Comparison of ENCODE assay signal across 8 cellular contexts in the genomic region with DNA sequence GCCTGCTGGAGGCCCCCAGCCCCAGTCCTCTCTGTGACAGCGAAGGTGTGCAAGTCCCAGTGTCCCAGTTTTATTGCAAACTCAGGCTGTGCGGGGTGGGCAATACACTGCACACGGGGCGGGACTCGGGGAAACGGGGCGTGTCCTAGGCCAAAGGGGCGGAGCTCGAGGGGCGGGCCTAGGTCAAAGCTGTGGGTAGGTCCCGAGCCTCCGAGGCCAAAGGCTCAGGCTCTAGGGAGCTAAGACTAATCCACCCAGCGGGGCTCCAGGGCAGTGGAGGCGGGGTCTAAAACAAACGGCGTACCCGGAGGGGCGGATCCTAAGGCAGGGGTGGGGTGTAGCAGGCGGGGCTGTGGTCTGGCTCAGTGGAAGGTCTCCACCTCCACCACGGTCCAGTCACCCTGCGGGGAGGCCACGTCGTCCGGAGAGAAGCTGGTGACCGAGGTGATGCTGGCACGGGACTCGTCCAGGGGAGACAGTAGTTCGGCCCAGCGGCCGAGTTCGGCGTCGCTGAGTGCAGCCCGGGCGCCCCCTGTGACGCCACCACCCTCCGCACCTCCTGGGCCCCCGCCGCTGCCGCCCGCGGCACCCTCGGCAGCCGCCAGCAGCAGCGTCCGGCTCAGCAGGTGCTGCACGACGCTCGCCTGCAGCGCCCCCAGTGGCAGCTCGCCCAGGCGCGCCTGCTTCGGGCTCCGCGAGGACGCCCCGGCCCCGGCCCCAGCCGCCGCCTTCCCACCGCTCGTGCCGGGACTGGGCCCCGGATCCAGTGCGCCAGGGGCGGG. TPM values are rescaled to one million over a fixed set of nuclear protein-coding genes. Genes with fewer than 3 reads are reported as not detected.
DNase-seq lines count a peak whose midpoint lies in the region; ATAC-seq and TF ChIP-seq lines count a peak whose summit lies in the region.

No MANE protein-coding gene starts in this region.

- TF ChIP-seq CTCF in HFF-Myc (IDR thresholded peaks at IDR 0.05; ENCODE audit: low read depth, low read length, missing control alignments) (peak; percentile 41), NB4 (IDR thresholded peaks at IDR 0.05; ENCODE audit: low read depth, low read length) (peak; percentile 30), mucosa of descending colon (IDR thresholded peaks at IDR 0.05) (peak; percentile 86)

- H3K9me3 ChIP-seq in mucosa of descending colon = no peaks in the 10 kb centered on the region

- CTCF ChIA-PET in activated CD4-positive, alpha-beta memory T cell treated with anti-CD3 and anti-CD28 coated beads, Interleukin-2, amount 10 ng/mL, durations not matched to agents 7 days and 5 days (lab: Charles Lee) = interaction anchor here (0.6 to 2.5 kb wide), 25 partner anchors 8 to 503 kb away, joined by 3 to 26 read pairs (median 5); a partner anchor contains a TSS

- peak; percentile 50 for TF ChIP-seq POLR2A in NB4 (IDR thresholded peaks at IDR 0.05; ENCODE audit: extremely low read depth, insufficient read length)

- POLR2A ChIA-PET in activated CD4-positive, alpha-beta memory T cell treated with anti-CD3 and anti-CD28 coated beads, Interleukin-2, amount 10 ng/mL, durations not matched to agents 7 days and 5 days (lab: Charles Lee) = interaction anchor here (0.6 to 1.9 kb wide), 9 partner anchors 11 to 800 kb away, joined by 3 to 10 read pairs (median 3); a partner anchor contains a TSS

- peaks cover 44% of the 10 kb centered on the region for H3K4me1 Mint-ChIP-seq in activated CD4-positive, alpha-beta memory T cell treated with anti-CD3 and anti-CD28 coated beads, Interleukin-2, amount 10 ng/mL, durations not matched to agents 7 days and 5 days
- peaks cover 31 to 32% of the 10 kb centered on the region in 2 donors for H3K4me1 Mint-ChIP-seq in effector memory CD8-positive, alpha-beta T cell (ENCODE audit: low read depth in 2 of 2)

- ATAC-seq in effector memory CD8-positive, alpha-beta T cell (replicated peaks) = peak; percentile 80
- peak; percentile 78 for ATAC-seq in mucosa of descending colon

- H3K36me3 ChIP-seq in mucosa of descending colon (ENCODE audit: low read depth) = no peaks in the 10 kb centered on the region

- H3K27ac Mint-ChIP-seq in activated CD4-positive, alpha-beta memory T cell treated with anti-CD3 and anti-CD28 coated beads, Interleukin-2, amount 10 ng/mL, durations not matched to agents 7 days and 5 days = no peak overlapping the region
- H3K27ac Mint-ChIP-seq in effector memory CD8-positive, alpha-beta T cell = peak overlapping the region; percentile 38 to 76

- H3K4me1 ChIP-seq in mucosa of descending colon (ENCODE audit: low read depth) = peaks cover 27% of the 10 kb centered on the region

- peak overlapping the region; percentile 46; the same call in 1 of the 2 replicates for H3K4me3 ChIP-seq in GM08714 (ENCODE audit: low read length)
- peak overlapping the region; percentile 31 for H3K4me3 ChIP-seq in HFF-Myc (replicated peaks; ENCODE audit: low read depth, low read length)
- H3K4me3 ChIP-seq in NB4 (ENCODE audit: low read depth, low read length) = peak overlapping the region; percentile 55
- H3K4me3 ChIP-seq in mucosa of descending colon = no peak overlapping the region

- intact Hi-C loops in mucosa of descending colon (cut with DNase I, micrococcal nuclease) = no loop called here

- no peaks in the 10 kb centered on the region for H3K9me3 Mint-ChIP-seq in activated CD4-positive, alpha-beta memory T cell treated with anti-CD3 and anti-CD28 coated beads, Interleukin-2, amount 10 ng/mL, durations not matched to agents 7 days and 5 days
- no peaks in the 10 kb centered on the region for H3K9me3 Mint-ChIP-seq in effector memory CD8-positive, alpha-beta T cell

- no peaks in the 10 kb centered on the region for H3K36me3 Mint-ChIP-seq in activated CD4-positive, alpha-beta memory T cell treated with anti-CD3 and anti-CD28 coated beads, Interleukin-2, amount 10 ng/mL, durations not matched to agents 7 days and 5 days (ENCODE audit: low read depth)
- peaks cover 11% of the 10 kb centered on the region for H3K36me3 Mint-ChIP-seq in effector memory CD8-positive, alpha-beta T cell (ENCODE audit: insufficient read depth)

- no peak for DNase-seq in HFF-Myc (ENCODE audit: extremely low read depth, low read depth)
- DNase-seq in NB4 (ENCODE audit: low read depth) = peak; percentile 96
- DNase-seq in activated CD4-positive, alpha-beta memory T cell treated with anti-CD3 and anti-CD28 coated beads, Interleukin-2, amount 10 ng/mL, durations not matched to agents 7 days and 5 days = peak; percentile 82
- peak; percentile 83 to 89 (median 89) for DNase-seq in effector memory CD8-positive, alpha-beta T cell
- peak; percentile 77 to 87 (median 87) for DNase-seq in mucosa of descending colon
- DNase-seq in stimulated activated CD8-positive, alpha-beta memory T cell treated with anti-CD3 and anti-CD28 coated beads, Interleukin-4, amount 100 ng/mL, for 1 hour (ENCODE audit: low read depth in 2 of 2, low spot score in 1 of 2) = peak; percentile 50 to 67
- DNase-seq in NCI-H2107 treated with DMSO at 0.1 percent for 48 hours (lab: John Stamatoyannopoulos, UW; ENCODE audit: unreplicated experiment) = no peak

- H3K27me3 Mint-ChIP-seq in activated CD4-positive, alpha-beta memory T cell treated with anti-CD3 and anti-CD28 coated beads, Interleukin-2, amount 10 ng/mL, durations not matched to agents 7 days and 5 days = peaks cover 50% of the 10 kb centered on the region
- H3K27me3 Mint-ChIP-seq in effector memory CD8-positive, alpha-beta T cell = peaks cover 30 to 58% of the 10 kb centered on the region in 2 donors

- peak overlapping the region; percentile 60 for H3K4me3 Mint-ChIP-seq in activated CD4-positive, alpha-beta memory T cell treated with anti-CD3 and anti-CD28 coated beads, Interleukin-2, amount 10 ng/mL, durations not matched to agents 7 days and 5 days
- H3K4me3 Mint-ChIP-seq in effector memory CD8-positive, alpha-beta T cell = peak overlapping the region; percentile 83 to 84

RNA-seq across cellular contexts. Expression of a gene that starts 5.3 kb away (rescaled TPM):
- under 1 TPM; 0.05 to 0.13 TPM for total RNA-seq in activated CD4-positive, alpha-beta memory T cell treated with anti-CD3 and anti-CD28 coated beads, Interleukin-2, amount 10 ng/mL, durations not matched to agents 7 days and 5 days
- under 1 TPM; 0.22 to 0.58 (median 0.23) TPM for total RNA-seq in mucosa of descending colon

RNA-seq across cellular contexts. Expression of a gene that starts 19.4 kb away (rescaled TPM):
- not detected for total RNA-seq in activated CD4-positive, alpha-beta memory T cell treated with anti-CD3 and anti-CD28 coated beads, Interleukin-2, amount 10 ng/mL, durations not matched to agents 7 days and 5 days
- 1 to 10 TPM in 2 of 3 donors, under 1 TPM in 1; 0.32 to 1.5 (median 1.3) TPM for total RNA-seq in mucosa of descending colon

RNA-seq across cellular contexts. Expression of a gene that starts 34.8 kb away (rescaled TPM):
- 10 to 100 TPM; 42.6 to 42.9 TPM for total RNA-seq in activated CD4-positive, alpha-beta memory T cell treated with anti-CD3 and anti-CD28 coated beads, Interleukin-2, amount 10 ng/mL, durations not matched to agents 7 days and 5 days
- 10 to 100 TPM; 31.5 to 49.2 (median 41.7) TPM for total RNA-seq in mucosa of descending colon

RNA-seq across cellular contexts. Expression of a gene that starts 38.8 kb away (rescaled TPM):
- total RNA-seq in activated CD4-positive, alpha-beta memory T cell treated with anti-CD3 and anti-CD28 coated beads, Interleukin-2, amount 10 ng/mL, durations not matched to agents 7 days and 5 days = 1 to 10 TPM; 7.0 to 7.7 TPM
- total RNA-seq in mucosa of descending colon = 10 to 100 TPM in 2 of 3 donors, 1 to 10 TPM in 1; 8.3 to 17.6 (median 11.4) TPM

RNA-seq across cellular contexts. Expression of a gene that starts 45.8 kb away (rescaled TPM):
- 1 to 10 TPM; 4.2 to 4.6 TPM for total RNA-seq in activated CD4-positive, alpha-beta memory T cell treated with anti-CD3 and anti-CD28 coated beads, Interleukin-2, amount 10 ng/mL, durations not matched to agents 7 days and 5 days
- under 1 TPM in 1 of 3 donors, not detected in 2; 0.79 TPM for total RNA-seq in mucosa of descending colon

Comparison
In these comparisons a context has a peak if more than half of its experiments do, and no peak if none do; other contexts are left out.
1. DNase-seq: peak in NB4 (single experiment), activated CD4-positive, alpha-beta memory T cell treated with anti-CD3 and anti-CD28 coated beads, Interleukin-2, amount 10 ng/mL, durations not matched to agents 7 days and 5 days (single experiment), effector memory CD8-positive, alpha-beta T cell (3 of 3), mucosa of descending colon (3 of 3) and stimulated activated CD8-positive, alpha-beta memory T cell treated with anti-CD3 and anti-CD28 coated beads, Interleukin-4, amount 100 ng/mL, for 1 hour (2 of 2); none in HFF-Myc (single experiment) and NCI-H2107 treated with DMSO at 0.1 percent for 48 hours (single experiment).
2. CTCF ChIP-seq: peak in every context shown above with its lines; median percentile 86 in mucosa of descending colon; 41 in HFF-Myc; 30 in NB4.